In genomic region chr5:172870807-172871431, GRCh38 we compare ENCODE assay signal across 11 cellular contexts. TPM values are rescaled to one million over a fixed set of nuclear protein-coding genes. Genes with fewer than 3 reads are reported as not detected.
DNase-seq lines count a peak whose midpoint lies in the region; ATAC-seq and TF ChIP-seq lines count a peak whose summit lies in the region.
"Had no signal": no experiment of that assay in that cellular context is flagged by ENCODE, and none has a peak within 500 bp of the region (broad histone marks: within the 10 kb centered on the region; RNA-seq: fewer than 3 reads in every experiment).

No MANE protein-coding gene starts in this region.

- no peak; the same call in 1 of the 2 replicates for TF ChIP-seq POLR2A in IMR-90 (IDR thresholded peaks at IDR 0.05; ENCODE audit: low read depth, low read length)

- ATAC-seq in IMR-90 (ENCODE audit: low read depth) = no peak

- peak overlapping the region; percentile 67 for H2AFZ ChIP-seq in IMR-90 (replicated peaks; ENCODE audit: low read length, poor library complexity)

- peak overlapping the region; percentile 94 for H3K23ac ChIP-seq in IMR-90 (ENCODE audit: low read depth, low read length)

- in situ Hi-C loops in IMR-90 (cut with MboI; ENCODE audit: low sequenced_read_pairs) = no loop called here

- peak overlapping the region; percentile 98 for H3K4ac ChIP-seq in IMR-90 (ENCODE audit: low read depth, low read length)

- peak overlapping the region; percentile 55; the same call in 1 of the 2 replicates for H3K56ac ChIP-seq in IMR-90 (ENCODE audit: extremely low read depth, insufficient read depth, low read length)

- POLR2A ChIA-PET in IMR-90 (lab: Charles Lee; ENCODE audit: unreplicated experiment) = interaction anchor here (1.5 to 2.6 kb wide), 2 partner anchors 27 to 100 kb away, joined by 4 to 15 read pairs; partner anchors contain the start of gene DUSP1

- H2BK5ac ChIP-seq in IMR-90 (ENCODE audit: low read depth, low read length, poor library complexity, severe bottlenecking) = peak overlapping the region; percentile 97

- no peak for TF ChIP-seq CTCF in IMR-90 (conservative IDR thresholded peaks at IDR 0.05; ENCODE audit: low read depth, low read length)

- 85% methylated on average over 6 of the region's 16 CpGs; no CpG with 5 or more reads in 1 of the 2 experiments for whole genome bisulfite sequencing in IMR-90 (ENCODE audit: extremely low coverage in 2 of 2, insufficient read length in 1 of 2), 2 experiments

- H3K4me3 ChIP-seq in IMR-90 (ENCODE audit: insufficient read depth, low read depth, low read length) = no peak overlapping the region

- no peaks in the 10 kb centered on the region; the same call in 1 of the 2 replicates for H3K36me3 ChIP-seq in IMR-90 (ENCODE audit: control insufficient read depth, insufficient read depth, low read length)

- H3K9ac ChIP-seq in IMR-90 (ENCODE audit: low read depth, low read length) = peak overlapping the region; percentile 42; the same call in 1 of the 2 replicates

- peak overlapping the region; percentile 85 for H2BK15ac ChIP-seq in IMR-90 (ENCODE audit: low read depth, low read length)

- intact Hi-C loops in IMR-90 (cut with micrococcal nuclease) = no loop called here

- peak overlapping the region; percentile 97 for H4K91ac ChIP-seq in IMR-90 (ENCODE audit: insufficient read depth, low read depth, low read length)

- H3K27ac ChIP-seq in IMR-90 (ENCODE audit: insufficient read depth, low read length) (peak overlapping the region; percentile 88), substantia nigra (ENCODE audit: low read depth, low read length, poor library complexity, severe bottlenecking) (peak overlapping the region; percentile 58)

- peak overlapping the region; percentile 94 for H2BK20ac ChIP-seq in IMR-90 (ENCODE audit: low read depth, low read length)

- peak overlapping the region; percentile 97 for H3K14ac ChIP-seq in IMR-90 (replicated peaks; ENCODE audit: low read depth, low read length)

- no peak for DNase-seq in IMR-90
- DNase-seq in ecto neural progenitor cell (ENCODE audit: low spot score) = peak; percentile 66
- peak; percentile 32 for DNase-seq in midbrain (lab: John Stamatoyannopoulos, UW)
- DNase-seq in substantia nigra (lab: John Stamatoyannopoulos, UW) = peak in 16 of 49 donors; percentile 9 to 67 (median 28)
- DNase-seq in LoVo (ENCODE audit: low spot score) = no peak
- DNase-seq in stimulated activated CD4-positive, alpha-beta T cell treated with anti-CD3 and anti-CD28 coated beads, Interleukin-2, amount 100 ng/mL, for 48 hours = no peak
- no peak for DNase-seq in activated naive CD4-positive, alpha-beta T cell treated with anti-CD3 and anti-CD28 coated beads, Interleukin-2, amount 50 U/mL, for 16 hours
- no peak for DNase-seq in stimulated activated CD4-positive, alpha-beta T cell treated with anti-CD3 and anti-CD28 coated beads, Interleukin-4, amount 100 ng/mL, for 24 hours
- DNase-seq: activated CD8-positive, alpha-beta memory T cell treated with anti-CD3 and anti-CD28 coated beads for 24 hours; DMS53; SHP77 treated with DMSO at 0.1 percent for 48 hours had no signal

- H3K4me2 ChIP-seq in IMR-90 (ENCODE audit: low read depth, low read length) = peak overlapping the region; percentile 19; the same call in 1 of the 2 replicates

- H2AK5ac ChIP-seq in IMR-90 (ENCODE audit: low read depth, low read length) = peak overlapping the region; percentile 99

- H4K5ac ChIP-seq in IMR-90 (ENCODE audit: low read depth, low read length) = peak overlapping the region; percentile 72; the same call in 1 of the 2 replicates

- H3K27me3 ChIP-seq in IMR-90 (ENCODE audit: control insufficient read depth, insufficient read depth, low read length) = no peaks in the 10 kb centered on the region

- peaks cover 11% of the 10 kb centered on the region for H4K20me1 ChIP-seq in IMR-90 (ENCODE audit: insufficient read depth, low read length)

- BruUV-seq in IMR-90 (replicated peaks; lab: Mats Ljungman, UMichigan) = no TSS peak

- TF ChIP-seq RAD21 in IMR-90 (IDR thresholded peaks at IDR 0.05; ENCODE audit: low read length) = no peak

- peak overlapping the region; percentile 94 for H2BK120ac ChIP-seq in IMR-90 (ENCODE audit: low read depth, low read length)

- dilution Hi-C loops in IMR-90 (cut with HindIII; ENCODE audit: low sequenced_read_pairs, unreplicated experiment) = no loop called here

- H3K9me3 ChIP-seq in IMR-90 (ENCODE audit: control insufficient read depth, insufficient read depth, low read length) = no peaks in the 10 kb centered on the region

- H3K4me1 ChIP-seq in IMR-90 (ENCODE audit: control insufficient read depth, insufficient read depth, low read length) = peaks cover 53% of the 10 kb centered on the region

- H3K18ac ChIP-seq in IMR-90 (ENCODE audit: low read depth, low read length) = peak overlapping the region; percentile 70

- CTCF ChIA-PET in IMR-90 (lab: Yijun Ruan, JAX) = interaction anchor here (1.6 kb wide), 1 partner anchor 154 kb away, joined by 3 read pairs; no protein-coding TSS in a partner anchor

- H3K9me1 ChIP-seq in IMR-90 (ENCODE audit: insufficient read depth, low read length) = peaks cover 40% of the 10 kb centered on the region

- H4K8ac ChIP-seq in IMR-90 (ENCODE audit: low read depth in 2 of 2, low read length in 2 of 2) = peak overlapping the region; percentile 63 to 79

- peaks cover 45 to 89% of the 10 kb centered on the region in 2 experiments for H3K79me1 ChIP-seq in IMR-90 (ENCODE audit: low read depth in 1 of 2, low read length in 2 of 2)

- H2AK9ac ChIP-seq in IMR-90 (replicated peaks; ENCODE audit: low read depth, low read length, poor library complexity) = peak overlapping the region; percentile 84

TF ChIP-seq in IMR-90, 13 proteins besides CTCF, POLR2A, EP300 and RAD21:
- TF ChIP-seq RFX5 (IDR thresholded peaks at IDR 0.05; ENCODE audit: low read depth, low read length) = no peak
- TF ChIP-seq NFE2L2 (IDR thresholded peaks at IDR 0.05; ENCODE audit: low read depth, low read length) = no peak
- no peak for TF ChIP-seq MAFK (IDR thresholded peaks at IDR 0.05; ENCODE audit: low read depth, low read length)
- TF ChIP-seq CEBPB (IDR thresholded peaks at IDR 0.05; ENCODE audit: low read depth, low read length) = no peak
- no peak for TF ChIP-seq FOS (IDR thresholded peaks at IDR 0.05; ENCODE audit: low read depth, low read length)
- no peak for TF ChIP-seq BHLHE40 (IDR thresholded peaks at IDR 0.05; ENCODE audit: low read depth, low read length)
- TF ChIP-seq MXI1 (IDR thresholded peaks at IDR 0.05; ENCODE audit: borderline replicate concordance, low read depth, low read length) = no peak
- TF ChIP-seq CHD1 (IDR thresholded peaks at IDR 0.05; ENCODE audit: low read depth, low read length) = no peak
- no peak for TF ChIP-seq SMC3 (IDR thresholded peaks at IDR 0.05; ENCODE audit: low read depth, low read length)
- TF ChIP-seq USF2 (IDR thresholded peaks at IDR 0.05; ENCODE audit: low read depth, low read length) = no peak
- no peak for TF ChIP-seq RCOR1 (IDR thresholded peaks at IDR 0.05; ENCODE audit: insufficient replicate concordance, low read length)
- no peak for TF ChIP-seq ELK1 (IDR thresholded peaks at IDR 0.05; ENCODE audit: borderline replicate concordance, low read depth, low read length)
- no peak for TF ChIP-seq MAZ (IDR thresholded peaks at IDR 0.05; ENCODE audit: borderline replicate concordance, low read depth, low read length)
TF ChIP-seq in IMR-90: peak in this region for 0.

RNA-seq across cellular contexts. Expression of gene ERGIC1, which starts 36.9 kb away (rescaled TPM):
- 124 and 134 TPM in 2 replicates for total RNA-seq in IMR-90 (2012; rRNA removed)
- 185 and 192 TPM in 2 replicates for polyA plus RNA-seq in IMR-90 (2012; rRNA removed)
- 59.2 and 179 TPM in 2 replicates for polyA plus RNA-seq in IMR-90 (2012; cell fraction: cytosol; rRNA removed)
- 128 and 132 TPM in 2 replicates for polyA plus RNA-seq in IMR-90 (2012; cell fraction: nucleus; rRNA removed; ENCODE audit: low replicate concordance)

Comparison
In these comparisons a context has a peak if more than half of its experiments do, and no peak if none do; other contexts are left out.
1. DNase-seq: peak in ecto neural progenitor cell (single experiment) and midbrain (single experiment); none in IMR-90 (single experiment), LoVo (single experiment), stimulated activated CD4-positive, alpha-beta T cell treated with anti-CD3 and anti-CD28 coated beads, Interleukin-2, amount 100 ng/mL, for 48 hours (0 of 2), activated naive CD4-positive, alpha-beta T cell treated with anti-CD3 and anti-CD28 coated beads, Interleukin-2, amount 50 U/mL, for 16 hours (single experiment) and stimulated activated CD4-positive, alpha-beta T cell treated with anti-CD3 and anti-CD28 coated beads, Interleukin-4, amount 100 ng/mL, for 24 hours (single experiment).